ENCODE assay signal across 23 cellular contexts in genomic region chr6:47290124-47290834, GRCh38. TPM values are rescaled to one million over a fixed set of nuclear protein-coding genes. Genes with fewer than 3 reads are reported as not detected.
DNase-seq lines count a peak whose midpoint lies in the region; ATAC-seq, FAIRE-seq and TF ChIP-seq lines count a peak whose summit lies in the region.
"Had no signal": no experiment of that assay in that cellular context is flagged by ENCODE, and none has a peak within 500 bp of the region (broad histone marks: within the 10 kb centered on the region; RNA-seq: fewer than 3 reads in every experiment).

No MANE protein-coding gene starts in this region.

- H3K36me3 Mint-ChIP-seq in Calu3 (ENCODE audit: insufficient read depth, unreplicated experiment): peaks cover 69% of the 10 kb centered on the region
- H3K36me3 Mint-ChIP-seq: CD8-positive, alpha-beta T cell had no signal

- WGBS in K562 (ENCODE audit: insufficient coverage, low coverage, missing lambda C conversion rate): 35% methylated on average over 7 of the region's 7 CpGs

- H3K4me3 ChIP-seq in K562 (no peak overlapping the region), ascending aorta (no peak overlapping the region)

- intact Hi-C loops in Calu3 (cut with micrococcal nuclease; ENCODE audit: unreplicated experiment): no loop called here
- intact Hi-C loops in K562 (cut with micrococcal nuclease): no loop called here
- intact Hi-C loops in ascending aorta (cut with DNase I): no loop called here

- H3K4me1 ChIP-seq in K562 (replicated peaks in 1 of 2; ENCODE audit: control insufficient read depth in 2 of 2, insufficient read depth in 2 of 2, low read length in 2 of 2) (no peaks in the 10 kb centered on the region), ascending aorta (no peaks in the 10 kb centered on the region)

- H2AFZ ChIP-seq in K562 (ENCODE audit: low read depth, low read length): no peak overlapping the region

- H3K9me3 ChIP-seq in K562 (replicated peaks; ENCODE audit: control insufficient read depth, insufficient read depth, low read depth, low read length) (no peaks in the 10 kb centered on the region), ascending aorta (no peaks in the 10 kb centered on the region)

- no peaks in the 10 kb centered on the region for H3K36me3 ChIP-seq in K562 (ENCODE audit: control insufficient read depth, insufficient read depth, low read length)
- H3K36me3 ChIP-seq in ascending aorta: no peaks in the 10 kb centered on the region

- no peak overlapping the region for H3K27ac ChIP-seq in K562 (ENCODE audit: extremely low read depth, low read depth, low read length)
- no peak overlapping the region for H3K27ac ChIP-seq in ascending aorta
- H3K27ac ChIP-seq: KMS-11 had no signal

- H3K4me3 Mint-ChIP-seq in Calu3 (ENCODE audit: low read depth, unreplicated experiment): peak overlapping the region; percentile 20
- H3K4me3 Mint-ChIP-seq: CD8-positive, alpha-beta T cell had no signal

- ATAC-seq in K562 (no peak), GM21717 (IDR thresholded peaks at IDR 0.05; ENCODE audit: unreplicated experiment) (no peak), GM19324 (IDR thresholded peaks at IDR 0.05; ENCODE audit: low FRiP score, unreplicated experiment) (no peak), GM21423 (IDR thresholded peaks at IDR 0.05; ENCODE audit: unreplicated experiment) (no peak)
- ATAC-seq: CD8-positive, alpha-beta T cell had no signal

- H3K27ac Mint-ChIP-seq in Calu3 (ENCODE audit: unreplicated experiment): peak overlapping the region; percentile 62
- H3K27ac Mint-ChIP-seq: CD8-positive, alpha-beta T cell had no signal

- TF ChIP-seq RAD21 in K562 (CRISPR knock-in tag; conservative IDR thresholded peaks at IDR 0.05 in 1 of 2, IDR thresholded peaks at IDR 0.05 in 1 of 2): no peak

- H3K9me1 ChIP-seq in K562 (ENCODE audit: control insufficient read depth, insufficient read depth, low read length): peaks cover 2% of the 10 kb centered on the region

- H4K20me1 ChIP-seq in K562 (replicated peaks; ENCODE audit: control insufficient read depth, insufficient read depth, low read length): no peaks in the 10 kb centered on the region

- in situ Hi-C loops in K562 (cut with MboI): no loop called here

- no peaks in the 10 kb centered on the region for H3K79me2 ChIP-seq in K562 (ENCODE audit: control insufficient read depth, insufficient read depth, low read length)

- H3K27me3 ChIP-seq in K562 (ENCODE audit: control insufficient read depth in 2 of 2, insufficient read depth in 2 of 2, low read length in 2 of 2) (0 out of 5 replicates have a peak, but pooled peaks cover 0 to 4% of the 10 kb centered on the region in 2 experiments), ascending aorta (no peaks in the 10 kb centered on the region)

- CTCF ChIA-PET in Calu3 (lab: Charles Lee): interaction anchor here (0.6 kb wide), 1 partner anchor 153 kb away, joined by 3 read pairs; no protein-coding TSS in a partner anchor
- CTCF ChIA-PET in K562 (lab: Yijun Ruan, JAX; ENCODE audit: low intra/inter-chr PET ratio): no interaction called here

- H3K4me2 ChIP-seq in K562 (ENCODE audit: insufficient read depth, low read length): no peak overlapping the region
- H3K4me2 ChIP-seq: KMS-11 had no signal

- peaks cover 87% of the 10 kb centered on the region for H3K4me1 Mint-ChIP-seq in Calu3 (ENCODE audit: low read depth, unreplicated experiment)

- TF ChIP-seq POLR2A in K562 (conservative IDR thresholded peaks at IDR 0.05): no peak

- POLR2A ChIA-PET in K562 (lab: Yijun Ruan, JAX): interaction anchor here (0.9 to 1.7 kb wide), 3 partner anchors 8 to 13 kb away, joined by 4 read pairs; no protein-coding TSS in a partner anchor

- no peak overlapping the region for H3K9ac ChIP-seq in K562 (ENCODE audit: insufficient read depth in 1 of 2, low read depth in 2 of 2, low read length in 2 of 2)
- H3K9ac ChIP-seq: KMS-11 had no signal

- H3K9me3 Mint-ChIP-seq in Calu3 (ENCODE audit: low read depth, unreplicated experiment): no peaks in the 10 kb centered on the region

- TF ChIP-seq CTCF in Calu3 (IDR thresholded peaks at IDR 0.05; ENCODE audit: unreplicated experiment) (no peak), K562 (IDR thresholded peaks at IDR 0.05 in 2 of 3, conservative IDR thresholded peaks at IDR 0.05 in 1 of 3; ENCODE audit: insufficient read depth in 2 of 3, low read depth in 1 of 3, low read length in 3 of 3) (no peak), ascending aorta (IDR thresholded peaks at IDR 0.05) (no peak)

- no peaks in the 10 kb centered on the region for H3K27me3 Mint-ChIP-seq in Calu3 (ENCODE audit: unreplicated experiment)

- DNase-seq in Calu3: no peak
- peak; percentile 47 for DNase-seq in NCI-H69 (lab: John Stamatoyannopoulos, UW)
- DNase-seq in K562 (ENCODE audit: extremely low read depth in 1 of 4, low spot score in 3 of 4): no peak
- peak; percentile 25 for DNase-seq in left kidney (ENCODE audit: low read depth, low spot score)
- no peak for DNase-seq in ascending aorta (ENCODE audit: low spot score in 2 of 2)
- DNase-seq: AML-193; C1 segment of cervical spinal cord; CD8-positive, alpha-beta T cell; HCEC 1CT; MV-4-11; NCI-H1105 treated with DMSO at 0.1 percent for 48 hours; NCI-H2081; NCI-H510A; NCI-H82; OCI-M1; Right ventricle myocardium superior had no signal

- FAIRE-seq in K562 (lab: Jason Lieb, UNC): peak; percentile 23
- FAIRE-seq: G401.6, GM12892, HTR-8/SVneo had no signal

- no TSS peak for BruUV-seq in Calu3 (replicated peaks; lab: Mats Ljungman, UMichigan)
- no TSS peak for BruUV-seq in K562 (replicated peaks; lab: Mats Ljungman, UMichigan)

- no peak for TF ChIP-seq EP300 in K562 (IDR thresholded peaks at IDR 0.05; ENCODE audit: low read length)

TF ChIP-seq in K562, 482 proteins besides CTCF, POLR2A, EP300 and RAD21:
- TF ChIP-seq HEY1 (CRISPR knock-in tag; IDR thresholded peaks at IDR 0.05; ENCODE audit: borderline replicate concordance): no peak
- no peak for TF ChIP-seq SFPQ (IDR thresholded peaks at IDR 0.05; ENCODE audit: low read depth, low read length)
- no peak for TF ChIP-seq MCM5 (IDR thresholded peaks at IDR 0.05; ENCODE audit: low read depth)
- TF ChIP-seq PTRF (tag; IDR thresholded peaks at IDR 0.05): no peak
- no peak for TF ChIP-seq CBFB (CRISPR knock-in tag; IDR thresholded peaks at IDR 0.05)
- TF ChIP-seq NCOA1 (IDR thresholded peaks at IDR 0.05; ENCODE audit: low read depth): no peak
- no peak for TF ChIP-seq SNAPC5 (CRISPR knock-in tag; IDR thresholded peaks at IDR 0.05)
- no peak for TF ChIP-seq RBM39 (optimal IDR thresholded peaks at IDR 0.05; ENCODE audit: low read depth, low read length)
- no peak for TF ChIP-seq KAT8 (IDR thresholded peaks at IDR 0.05; ENCODE audit: low read depth)
- TF ChIP-seq THAP7 (CRISPR knock-in tag; IDR thresholded peaks at IDR 0.05): no peak
- TF ChIP-seq STAT5B (CRISPR knock-in tag; IDR thresholded peaks at IDR 0.05): no peak
- TF ChIP-seq KDM5B (IDR thresholded peaks at IDR 0.05; ENCODE audit: insufficient replicate concordance, low read depth, low read length): no peak

RNA-seq across cellular contexts. Expression of gene TNFRSF21, which starts 19.4 kb away (rescaled TPM):
- total RNA-seq in Calu3 (2022) (255 and 282 TPM in 2 replicates), K562 (2014; rRNA removed) (2.2 and 3.0 TPM in 2 replicates), K562 (2014; rRNA removed; fragmentation: Illumina TruSeq; extraction: Trizol) (2.7 and 3.2 TPM in 2 replicates), K562 (2015; rRNA removed; fragmentation: Illumina TruSeq; extraction: Trizol) (2.9 and 3.0 TPM in 2 replicates), K562 (2021) (5.5 and 5.7 TPM in 2 replicates), ascending aorta (1.8 TPM)
- total RNA-seq in K562 (2011; cell fraction: chromatin; rRNA removed; ENCODE audit: low replicate concordance): 2.4 and 4.7 TPM in 2 replicates
- 3.3 and 3.5 TPM in 2 replicates for total RNA-seq in K562 (2011; cell fraction: nucleolus; rRNA removed)
- total RNA-seq in K562 (2011; cell fraction: nucleoplasm; rRNA removed): 4.5 and 7.1 TPM in 2 replicates
- polyA plus RNA-seq in K562 (2011; rRNA removed) (1.3 and 2.2 TPM in 2 replicates), K562 (2014; fragmentation: Illumina TruSeq; extraction: Trizol) (3.9 and 4.8 TPM in 2 replicates), K562 (2014; fragmentation: Nextera tagmentation; extraction: Ambion mirVana) (under 1 TPM; 0.63 to 0.67 TPM), K562 (2014; rRNA removed) (1.4 and 2.0 TPM in 2 replicates)
- polyA plus RNA-seq in K562 (2011; cell fraction: cytosol; rRNA removed): 1.5 and 2.8 TPM in 2 replicates
- 0.70 and 2.1 TPM in 2 replicates for polyA plus RNA-seq in K562 (2011; cell fraction: nucleus; rRNA removed)
- 2.4 and 3.2 TPM in 2 replicates for polyA plus RNA-seq in K562 (2012)
- polyA minus RNA-seq in K562 (2011; rRNA and poly(A)+ RNA removed): 6.3 and 10.1 TPM in 2 replicates
- 3.0 and 6.8 TPM in 2 replicates for polyA minus RNA-seq in K562 (2011; cell fraction: cytosol; rRNA and poly(A)+ RNA removed)
- 2.4 and 3.5 TPM in 2 replicates for polyA minus RNA-seq in K562 (2011; cell fraction: nucleus; rRNA and poly(A)+ RNA removed)

Comparison
In these comparisons a context has a peak if more than half of its experiments do, and no peak if none do; other contexts are left out.
1. DNase-seq: peak in NCI-H69 (single experiment) and left kidney (single experiment); none in Calu3 (single experiment), K562 (0 of 4) and ascending aorta (0 of 2).
2. RNA of gene TNFRSF21, which starts 19.4 kb away (total RNA-seq): 255 to 282 TPM in Calu3; 2.2 to 7.1 TPM in K562 and 1.8 TPM in ascending aorta (single experiment); every median in the first group is over 10 times any median in the second.